Comparison of ENCODE assay signal across 27 cellular contexts in the genomic region with DNA sequence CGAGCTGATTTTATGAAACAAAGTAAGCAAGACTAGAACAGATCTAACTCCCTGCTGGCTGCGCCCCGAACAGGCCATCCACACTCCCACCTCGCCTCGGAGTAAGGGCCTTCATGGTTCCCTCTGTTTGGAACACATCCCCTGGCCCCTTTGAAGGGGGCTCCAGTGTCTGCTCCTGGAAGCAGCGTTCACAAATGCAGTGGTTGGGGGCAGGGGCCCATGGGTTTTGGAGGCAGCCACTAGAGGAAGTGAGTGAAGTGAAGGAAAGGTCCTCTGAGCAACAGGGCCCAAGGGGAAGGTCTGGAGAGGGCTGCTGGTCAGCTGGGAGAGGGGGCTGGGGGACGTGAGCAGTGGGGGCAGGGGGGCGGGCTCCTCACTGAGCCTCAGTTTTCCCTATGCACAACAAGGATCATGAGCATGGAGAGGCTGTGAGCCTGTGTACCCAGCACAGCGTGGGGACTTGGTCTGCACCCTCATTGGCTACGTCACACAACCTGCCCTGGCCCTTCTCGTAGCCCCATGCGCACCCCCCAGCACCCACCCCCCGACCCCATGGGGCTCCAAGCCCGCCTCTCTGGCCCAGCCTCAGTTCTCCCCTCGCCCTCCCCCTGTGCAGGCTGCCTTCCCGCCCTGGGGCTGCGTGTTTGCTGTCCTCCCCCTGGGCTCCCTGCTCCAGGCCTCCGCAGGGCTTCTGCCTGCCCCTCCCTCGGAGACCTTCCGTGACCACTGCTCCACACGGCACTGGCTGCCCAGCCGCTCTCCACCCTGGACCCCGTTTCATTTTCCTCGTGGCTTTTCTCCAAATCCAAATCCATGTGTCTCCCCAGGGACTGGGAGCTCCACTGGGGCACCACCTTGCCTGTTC. TPM values are rescaled to one million over a fixed set of nuclear protein-coding genes. Genes with fewer than 3 reads are reported as not detected.
A peak's percentile ranks its signal among the peaks of the same experiment; 100 is the strongest.
DNase-seq lines count a peak whose midpoint lies in the region; ATAC-seq and TF ChIP-seq lines count a peak whose summit lies in the region.
"Had no signal": no experiment of that assay in that cellular context is flagged by ENCODE, and none has a peak within 500 bp of the region (broad histone marks: within the 10 kb centered on the region; RNA-seq: fewer than 3 reads in every experiment).

No MANE protein-coding gene starts in this region.

- TF ChIP-seq EP300 in gastroesophageal sphincter (IDR thresholded peaks at IDR 0.05) = no peak

- intact Hi-C loops in left ventricle myocardium superior (cut with micrococcal nuclease) (no loop called here), heart right ventricle (cut with DNase I) (no loop called here), aorta (cut with DNase I) (no loop called here), PC-3 (cut with micrococcal nuclease) (no loop called here)

- peaks cover 5% of the 10 kb centered on the region for H3K27me3 Mint-ChIP-seq in activated CD4-positive, alpha-beta T cell treated with anti-CD3 and anti-CD28 coated beads, Interleukin-2, amount 10 ng/mL, durations not matched to agents 7 days and 5 days

- H3K36me3 ChIP-seq in heart right ventricle (no peaks in the 10 kb centered on the region), gastroesophageal sphincter (no peaks in the 10 kb centered on the region), neuron (ENCODE audit: insufficient read depth, low read length) (no peaks in the 10 kb centered on the region), aorta (ENCODE audit: control insufficient read depth in 1 of 2, insufficient read depth in 2 of 2, low read length in 1 of 2) (no peaks in the 10 kb centered on the region), PC-3 (ENCODE audit: low read depth, low read length) (no peaks in the 10 kb centered on the region)

- DNase-seq in left ventricle myocardium superior = no peak
- DNase-seq in heart right ventricle = no peak
- DNase-seq in aorta = no peak
- DNase-seq in PC-3 = no peak
- DNase-seq in activated CD4-positive, alpha-beta T cell treated with anti-CD3 and anti-CD28 coated beads, Interleukin-2, amount 10 ng/mL, durations not matched to agents 7 days and 5 days = no peak
- DNase-seq in GM10266 (ENCODE audit: extremely low spot score) = no peak
- DNase-seq: activated CD4-positive, alpha-beta T cell treated with anti-CD3 and anti-CD28 coated beads, Interleukin-2, amount 50 U/mL, for 1 hour; activated naive CD8-positive, alpha-beta T cell treated with anti-CD3 and anti-CD28 coated beads for 36 hours; AML-193; CD8-positive, alpha-beta memory T cell; effector CD8-positive, alpha-beta T cell; erythroblast; foreskin keratinocyte; NCI-H2081; NCI-H345; psoas muscle; stimulated activated CD8-positive, alpha-beta memory T cell treated with anti-CD3 and anti-CD28 coated beads, Interleukin-4, amount 100 ng/mL, for 48 hours had no signal

- TF ChIP-seq CTCF in heart right ventricle (IDR thresholded peaks at IDR 0.05) = no peak
- no peak for TF ChIP-seq CTCF in gastroesophageal sphincter (IDR thresholded peaks at IDR 0.05)
- TF ChIP-seq CTCF in PC-3 (conservative IDR thresholded peaks at IDR 0.05; ENCODE audit: low read depth, low read length) = no peak
- no peak for TF ChIP-seq CTCF in GM10266 (IDR thresholded peaks at IDR 0.05; ENCODE audit: control insufficient read depth, insufficient read depth, low read depth, missing control alignments)

- H3K9me3 ChIP-seq in heart right ventricle = peaks cover 0 to 6% (median 0%) of the 10 kb centered on the region in 11 donors
- peaks cover 0 to under 1% (median 0%) of the 10 kb centered on the region in 3 donors for H3K9me3 ChIP-seq in gastroesophageal sphincter
- peaks cover 3% of the 10 kb centered on the region for H3K9me3 ChIP-seq in neuron (ENCODE audit: low read length)
- H3K9me3 ChIP-seq in aorta (ENCODE audit: control insufficient read depth, low read length) = no peaks in the 10 kb centered on the region
- H3K9me3 ChIP-seq in PC-3 (ENCODE audit: low read length) = no peaks in the 10 kb centered on the region
- H3K9me3 ChIP-seq: psoas muscle had no signal

- no peaks in the 10 kb centered on the region for H3K9me2 ChIP-seq in PC-3 (replicated peaks; ENCODE audit: low read length)

- H3K4me3 Mint-ChIP-seq in activated CD4-positive, alpha-beta T cell treated with anti-CD3 and anti-CD28 coated beads, Interleukin-2, amount 10 ng/mL, durations not matched to agents 7 days and 5 days = no peak overlapping the region
- H3K4me3 Mint-ChIP-seq: activated naive CD8-positive, alpha-beta T cell treated with anti-CD3 and anti-CD28 coated beads for 36 hours; activated T-helper 17 cell treated with anti-CD3 and anti-CD28 coated beads, Interleukin-2, amount 50 U/mL, for 72 hours; CD8-positive, alpha-beta memory T cell had no signal

- H3K9me3 Mint-ChIP-seq in activated CD4-positive, alpha-beta T cell treated with anti-CD3 and anti-CD28 coated beads, Interleukin-2, amount 10 ng/mL, durations not matched to agents 7 days and 5 days = no peaks in the 10 kb centered on the region

- H3K27me3 ChIP-seq in heart right ventricle (peaks cover 0 to 8% (median 4%) of the 10 kb centered on the region in 7 donors), gastroesophageal sphincter (peaks cover 40% of the 10 kb centered on the region), neuron (ENCODE audit: insufficient read depth, low read length) (no peaks in the 10 kb centered on the region), aorta (ENCODE audit: control insufficient read depth in 1 of 2, insufficient read depth in 2 of 2, low read length in 1 of 2) (no peaks in the 10 kb centered on the region), PC-3 (ENCODE audit: low read length) (0 out of 2 replicates have a peak, but pooled peaks cover 6% of the 10 kb centered on the region)
- H3K27me3 ChIP-seq: foreskin keratinocyte, hepatocyte had no signal

- H3K4me2 ChIP-seq in PC-3 (ENCODE audit: low read length) = no peak overlapping the region
- H3K4me2 ChIP-seq: hepatocyte had no signal

- CTCF ChIA-PET in PC-3 (lab: Charles Lee) = no interaction called here
- CTCF ChIA-PET in activated CD4-positive, alpha-beta T cell treated with anti-CD3 and anti-CD28 coated beads, Interleukin-2, amount 10 ng/mL, durations not matched to agents 7 days and 5 days (lab: Charles Lee) = no interaction called here

- no peaks in the 10 kb centered on the region for H3F3A ChIP-seq in PC-3 (ENCODE audit: low read length, unreplicated experiment)

- WGBS in heart right ventricle, 2 donors = 66 to 69% methylated on average over 24 of the region's 24 CpGs
- WGBS in gastroesophageal sphincter (ENCODE audit: low coverage in 1 of 2), 2 donors = 34 to 63% methylated on average over 1 to 11 of the region's 24 CpGs
- 62 to 66% methylated on average over 23 to 24 of the region's 24 CpGs for WGBS in aorta, 2 donors

- H3K9ac ChIP-seq in PC-3 (ENCODE audit: low read length) = no peak overlapping the region

- no peak for TF ChIP-seq POLR2A in gastroesophageal sphincter (IDR thresholded peaks at IDR 0.05)

- H3K4me3 ChIP-seq in heart right ventricle (no peak overlapping the region), gastroesophageal sphincter (peak overlapping the region in 1 of 2 donors; percentile 8), neuron (ENCODE audit: low read length) (no peak overlapping the region), aorta (ENCODE audit: low read length in 2 of 2) (no peak overlapping the region), PC-3 (ENCODE audit: low read length) (no peak overlapping the region)
- H3K4me3 ChIP-seq: GM12878, hepatocyte, psoas muscle had no signal

- no peaks in the 10 kb centered on the region for H3K36me3 Mint-ChIP-seq in activated CD4-positive, alpha-beta T cell treated with anti-CD3 and anti-CD28 coated beads, Interleukin-2, amount 10 ng/mL, durations not matched to agents 7 days and 5 days (ENCODE audit: low read depth)
- H3K36me3 Mint-ChIP-seq: activated naive CD8-positive, alpha-beta T cell treated with anti-CD3 and anti-CD28 coated beads for 36 hours; CD8-positive, alpha-beta memory T cell had no signal

- POLR2A ChIA-PET in PC-3 (lab: Charles Lee; ENCODE audit: unreplicated experiment) = no interaction called here
- POLR2A ChIA-PET in activated CD4-positive, alpha-beta T cell treated with anti-CD3 and anti-CD28 coated beads, Interleukin-2, amount 10 ng/mL, durations not matched to agents 7 days and 5 days (lab: Charles Lee) = no interaction called here

- peak overlapping the region; percentile 30 for H2AFZ ChIP-seq in neuron (ENCODE audit: low read depth, low read length)
- H2AFZ ChIP-seq in PC-3 (ENCODE audit: low read length) = no peak overlapping the region
- H2AFZ ChIP-seq: hepatocyte had no signal

- H4K20me1 ChIP-seq in PC-3 (ENCODE audit: low read length) = no peaks in the 10 kb centered on the region

- H3K4me1 ChIP-seq in heart right ventricle = peaks cover 0 to 24% (median 9%) of the 10 kb centered on the region in 9 donors
- peaks cover 0 to 28% (median 0%) of the 10 kb centered on the region in 3 donors for H3K4me1 ChIP-seq in gastroesophageal sphincter
- peaks cover 13% of the 10 kb centered on the region for H3K4me1 ChIP-seq in neuron (ENCODE audit: insufficient read depth, low read length)
- H3K4me1 ChIP-seq in aorta (ENCODE audit: control insufficient read depth in 1 of 2, insufficient read depth in 2 of 2, low read length in 2 of 2) = no peaks in the 10 kb centered on the region
- no peaks in the 10 kb centered on the region for H3K4me1 ChIP-seq in PC-3 (ENCODE audit: insufficient read depth, low read length)
- H3K4me1 ChIP-seq: foreskin keratinocyte, psoas muscle had no signal

- no peaks in the 10 kb centered on the region for H3K79me2 ChIP-seq in PC-3 (ENCODE audit: low read length)
- H3K79me2 ChIP-seq: hepatocyte had no signal

- peak; percentile 4 for ATAC-seq in left ventricle myocardium superior
- no peak for ATAC-seq in heart right ventricle
- ATAC-seq in gastroesophageal sphincter = peak; percentile 20
- peak; percentile 12 for ATAC-seq in aorta (ENCODE audit: low FRiP score)
- ATAC-seq in PC-3 = no peak
- ATAC-seq: activated T-helper 17 cell treated with anti-CD3 and anti-CD28 coated beads, Interleukin-2, amount 50 U/mL, for 72 hours; foreskin keratinocyte; GM12878; HCT116; psoas muscle; SK-N-SH treated with all-trans-retinoic acid at 6 μM for 48 hours had no signal

- BruUV-seq in PC-3 (replicated peaks; lab: Mats Ljungman, UMichigan) = no TSS peak

- no peaks in the 10 kb centered on the region for H3K4me1 Mint-ChIP-seq in activated CD4-positive, alpha-beta T cell treated with anti-CD3 and anti-CD28 coated beads, Interleukin-2, amount 10 ng/mL, durations not matched to agents 7 days and 5 days
- H3K4me1 Mint-ChIP-seq: activated naive CD8-positive, alpha-beta T cell treated with anti-CD3 and anti-CD28 coated beads for 36 hours; activated T-helper 17 cell treated with anti-CD3 and anti-CD28 coated beads, Interleukin-2, amount 50 U/mL, for 72 hours; CD8-positive, alpha-beta memory T cell had no signal

- no peak overlapping the region for H3K27ac Mint-ChIP-seq in activated CD4-positive, alpha-beta T cell treated with anti-CD3 and anti-CD28 coated beads, Interleukin-2, amount 10 ng/mL, durations not matched to agents 7 days and 5 days
- H3K27ac Mint-ChIP-seq: activated naive CD8-positive, alpha-beta T cell treated with anti-CD3 and anti-CD28 coated beads for 36 hours; activated T-helper 17 cell treated with anti-CD3 and anti-CD28 coated beads, Interleukin-2, amount 50 U/mL, for 72 hours; CD8-positive, alpha-beta memory T cell had no signal

- H3K27ac ChIP-seq in heart right ventricle = no peak overlapping the region
- peak overlapping the region in 3 of 4 donors; percentile 41 to 60 (median 53) for H3K27ac ChIP-seq in gastroesophageal sphincter
- no peak overlapping the region for H3K27ac ChIP-seq in aorta (ENCODE audit: low read depth in 1 of 2, low read length in 2 of 2)
- no peak overlapping the region for H3K27ac ChIP-seq in PC-3 (ENCODE audit: low read length)
- H3K27ac ChIP-seq: foreskin keratinocyte, hepatocyte, psoas muscle, VCaP had no signal

RNA-seq across cellular contexts. Expression of gene RASGEF1C, which starts 39.5 kb away (rescaled TPM):
- total RNA-seq in left ventricle myocardium superior = 0.40 TPM
- under 1 TPM in 4 of 10 donors, not detected in 6; 0.17 to 0.44 (median 0.24) TPM for total RNA-seq in heart right ventricle
- under 1 TPM; 0.25 to 0.59 TPM for polyA plus RNA-seq in heart right ventricle
- total RNA-seq in gastroesophageal sphincter = 1 to 10 TPM in 2 of 4 donors, under 1 TPM in 2; 0.81 to 8.4 (median 2.0) TPM
- 1 to 10 TPM in 1 of 2 donors, under 1 TPM in 1; 0.66 to 1.2 TPM for total RNA-seq in aorta
- polyA plus RNA-seq in aorta = not detected
- total RNA-seq in PC-3 (2014; rRNA removed) = 0.29 TPM in 1 of 2 replicates, not detected in the other
- not detected for total RNA-seq in activated CD4-positive, alpha-beta T cell treated with anti-CD3 and anti-CD28 coated beads, Interleukin-2, amount 10 ng/mL, durations not matched to agents 7 days and 5 days
- total RNA-seq: activated naive CD8-positive, alpha-beta T cell treated with anti-CD3 and anti-CD28 coated beads for 36 hours; activated T-helper 17 cell treated with anti-CD3 and anti-CD28 coated beads, Interleukin-2, amount 50 U/mL, for 72 hours; CD8-positive, alpha-beta memory T cell; foreskin keratinocyte; GM12878; hepatocyte; M059J; psoas muscle; T-helper 2 cell treated with Interferon-gamma antibody and Interleukin-4, amounts not matched to agents 100 ng/mL and 5 ng/mL, for 36 hours had no signal
- polyA plus RNA-seq: CD8-positive, alpha-beta memory T cell; foreskin keratinocyte; GM12878; hepatocyte had no signal

Comparison
In these comparisons a context has a peak if more than half of its experiments do, and no peak if none do; other contexts are left out.
1. ATAC-seq: peak in left ventricle myocardium superior (single experiment), gastroesophageal sphincter (single experiment) and aorta (single experiment); none in heart right ventricle (0 of 8) and PC-3 (single experiment).
2. H3K27ac ChIP-seq: peak in gastroesophageal sphincter (3 of 4); none in heart right ventricle (0 of 10), aorta (0 of 2) and PC-3 (single experiment).